Comparison of ENCODE assay signal across 18 cellular contexts in genomic region chr12:113855998-113856397, GRCh38.
DNase-seq lines count a peak whose midpoint lies in the region; ATAC-seq, FAIRE-seq and TF ChIP-seq lines count a peak whose summit lies in the region.
"Had no signal": no experiment of that assay in that cellular context is flagged by ENCODE, and none has a peak within 500 bp of the region (broad histone marks: within the 10 kb centered on the region; RNA-seq: fewer than 3 reads in every experiment).

No MANE protein-coding gene starts in this region.

- TF ChIP-seq POLR2A in heart left ventricle (IDR thresholded peaks at IDR 0.05) = no peak

- H3K9me3 ChIP-seq in heart left ventricle (no peaks in the 10 kb centered on the region), pancreas (no peaks in the 10 kb centered on the region)
- H3K9me3 ChIP-seq: SJCRH30 had no signal

- intact Hi-C loops in Right ventricle myocardium inferior (cut with DNase I) (no loop called here), cardiac septum (cut with DNase I) (no loop called here), heart left ventricle (cut with DNase I) (no loop called here), pancreas (cut with DNase I) (no loop called here)

- TF ChIP-seq CTCF in heart left ventricle (IDR thresholded peaks at IDR 0.05) = no peak
- TF ChIP-seq CTCF in pancreas (IDR thresholded peaks at IDR 0.05) = no peak

- WGBS in heart left ventricle, 4 donors = 25 to 70% (median 55%) methylated on average over 5 to 7 of the region's 7 CpGs
- 88 to 91% methylated on average over 6 to 7 of the region's 7 CpGs for WGBS in pancreas, 2 donors

- FAIRE-seq in pancreas (lab: Jason Lieb, UNC) = no peak
- FAIRE-seq: A204.1, H54, HTR-8/SVneo had no signal

- no peak overlapping the region for H3K4me3 ChIP-seq in heart left ventricle
- H3K4me3 ChIP-seq in pancreas = no peak overlapping the region
- H3K4me3 ChIP-seq: SJCRH30 had no signal

- no peaks in the 10 kb centered on the region for H3K27me3 ChIP-seq in heart left ventricle
- H3K27me3 ChIP-seq in pancreas = no peaks in the 10 kb centered on the region
- H3K27me3 ChIP-seq: SJCRH30 had no signal

- H3K4me1 ChIP-seq in heart left ventricle = peaks cover 0 to 25% (median 5%) of the 10 kb centered on the region in 12 donors
- H3K4me1 ChIP-seq in pancreas = no peaks in the 10 kb centered on the region

- H3K27ac ChIP-seq in heart left ventricle = peak overlapping the region in 3 of 12 donors; percentile 9 to 37 (median 21)
- no peak overlapping the region for H3K27ac ChIP-seq in pancreas
- H3K27ac ChIP-seq: C4-2B, KMS-11, SJCRH30 had no signal

- H3K36me3 ChIP-seq in heart left ventricle (peaks cover 0 to 36% (median 16%) of the 10 kb centered on the region in 9 donors), pancreas (peaks cover 0 to 23% (median 7%) of the 10 kb centered on the region in 3 donors)
- H3K36me3 ChIP-seq: SJCRH30 had no signal

- DNase-seq in Right ventricle myocardium inferior (ENCODE audit: missing footprints) (peak; percentile 58), cardiac septum (ENCODE audit: low spot score) (no peak), heart left ventricle (peak in 4 of 5 donors; percentile 38 to 78 (median 60)), myocyte (ENCODE audit: low read depth) (peak; percentile 30), pancreas (no peak), NCI-H2171 treated with DMSO at 0.1 percent for 48 hours (lab: John Stamatoyannopoulos, UW) (no peak)
- DNase-seq in stimulated activated CD4-positive, alpha-beta T cell treated with anti-CD3 and anti-CD28 coated beads, Interleukin-4, amount 100 ng/mL, for 1 hour = no peak
- DNase-seq: EL, NCI-H1092 treated with DMSO at 0.1 percent for 48 hours, NCI-H2081, NCI-H748 treated with DMSO at 0.1 percent for 48 hours, SJCRH30 had no signal

- ATAC-seq in Right ventricle myocardium inferior (peak; percentile 92), heart left ventricle (peak; percentile 84 to 94 (median 90)), pancreas (no peak)
- ATAC-seq: Panc1 had no signal

Comparison
In these comparisons a context has a peak if more than half of its experiments do, and no peak if none do; other contexts are left out.
1. DNase-seq: peak in Right ventricle myocardium inferior (single experiment), heart left ventricle (4 of 5) and myocyte (single experiment); none in cardiac septum (single experiment), stimulated activated CD4-positive, alpha-beta T cell treated with anti-CD3 and anti-CD28 coated beads, Interleukin-4, amount 100 ng/mL, for 1 hour (single experiment), pancreas (0 of 6) and NCI-H2171 treated with DMSO at 0.1 percent for 48 hours (single experiment).
2. ATAC-seq: peak in Right ventricle myocardium inferior (single experiment) and heart left ventricle (4 of 4); none in pancreas (0 of 4).